1 cellular context compared by ENCODE assay signal in genomic region chr15:60397772-60398445, GRCh38.
TF ChIP-seq lines count a peak whose summit lies in the region.

Gene ANXA2, minus strand, starts transcription at chr15:60397986. Its CDS starts 11,911 bp downstream, at chr15:60386075.

TF ChIP-seq in A549, 52 proteins besides CTCF, POLR2A, EP300 and RAD21 (continued from another document):
- 0 out of 2 replicates have a peak, but pooled peaks have one; percentile 14 for TF ChIP-seq ATOH8 (CRISPR knock-in tag; IDR thresholded peaks at IDR 0.05; ENCODE audit: low read depth)
- TF ChIP-seq MAZ (IDR thresholded peaks at IDR 0.05; ENCODE audit: borderline replicate concordance, low read depth, low read length): peak; percentile 58; the same call in 1 of the 2 replicates
- peak; percentile 97 for TF ChIP-seq MYC (IDR thresholded peaks at IDR 0.05; ENCODE audit: borderline replicate concordance, low read length)
- TF ChIP-seq PBX3 (IDR thresholded peaks at IDR 0.05): no peak; the same call in none of the 2 replicates
- TF ChIP-seq HDAC2 (IDR thresholded peaks at IDR 0.05): no peak
- TF ChIP-seq GATA3 (IDR thresholded peaks at IDR 0.05; ENCODE audit: borderline replicate concordance): 0 out of 2 replicates have a peak, but pooled peaks have one; percentile 49
- TF ChIP-seq ZSCAN20 (CRISPR knock-in tag; IDR thresholded peaks at IDR 0.05): 0 out of 2 replicates have a peak, but pooled peaks have one; percentile 50
- no peak for TF ChIP-seq HES2 (IDR thresholded peaks at IDR 0.05)
- TF ChIP-seq REST (IDR thresholded peaks at IDR 0.05): no peak; the same call in 1 of the 2 replicates
- peak; percentile 69 for TF ChIP-seq JUNB (IDR thresholded peaks at IDR 0.05)
- TF ChIP-seq SMC3 (IDR thresholded peaks at IDR 0.05): 0 out of 3 replicates have a peak, but pooled peaks have one; percentile 9
- no peak for TF ChIP-seq NPAS2 (CRISPR knock-in tag; IDR thresholded peaks at IDR 0.05; ENCODE audit: borderline replicate concordance)
- TF ChIP-seq CHD2 (IDR thresholded peaks at IDR 0.05; ENCODE audit: low read length, partially characterized antibody): peak; percentile 20
